In the genomic region with DNA sequence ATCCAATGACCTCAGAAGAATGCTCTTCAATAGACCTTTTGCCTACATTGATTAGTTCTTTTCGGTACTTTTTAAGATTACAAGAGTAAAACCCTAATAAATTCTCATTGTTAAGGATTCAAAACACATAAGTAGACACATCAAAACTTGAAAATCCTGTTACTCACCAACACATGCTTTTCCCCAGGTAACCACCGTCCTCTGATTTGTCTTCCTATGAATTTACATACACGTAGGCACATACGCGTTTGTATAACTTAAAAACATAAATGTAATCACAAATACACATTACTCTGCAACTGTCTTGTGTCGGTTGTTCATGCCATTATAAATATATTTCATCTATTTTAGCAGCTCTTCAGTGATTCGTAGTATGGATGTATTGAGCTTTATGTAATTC, we compare ENCODE assay signal across 8 cellular contexts. TPM values are rescaled to one million over a fixed set of nuclear protein-coding genes. Genes with fewer than 3 reads are reported as not detected.
A peak's percentile ranks its signal among the peaks of the same experiment; 100 is the strongest.
DNase-seq lines count a peak whose midpoint lies in the region; ATAC-seq and TF ChIP-seq lines count a peak whose summit lies in the region.

No MANE protein-coding gene starts in this region.

- intact Hi-C loops in MCF 10A (cut with micrococcal nuclease): loop anchor here (5.0 kb wide), 1 partner anchor 226 kb away; a partner anchor contains a TSS

- no peak for DNase-seq in AG04449 (ENCODE audit: low read depth, low spot score)
- no peak for DNase-seq in MCF 10A (ENCODE audit: unreplicated experiment)
- no peak for DNase-seq in activated CD4-positive, CD25-positive, alpha-beta regulatory T cell (lab: John Stamatoyannopoulos, UW)
- DNase-seq in SHP77 treated with DMSO at 0.1 percent for 48 hours (lab: John Stamatoyannopoulos, UW): no peak

- CTCF ChIA-PET in AG04449 (lab: Yijun Ruan, JAX) (no interaction called here), MCF 10A (lab: Yijun Ruan, JAX) (interaction anchor here (1.0 to 2.3 kb wide), 3 partner anchors 8 to 278 kb away, joined by 4 to 6 read pairs (median 4); no protein-coding TSS in a partner anchor)

- H3K9me3 ChIP-seq in HUES6 (ENCODE audit: control insufficient read depth, insufficient read depth, low read depth, low read length): peaks cover 4% of the 10 kb centered on the region; the same call in 1 of the 2 replicates
- no peaks in the 10 kb centered on the region for H3K9me3 ChIP-seq in muscle layer of duodenum (ENCODE audit: control insufficient read depth in 1 of 2, low read length in 2 of 2)

- TF ChIP-seq CTCF in AG04449 (IDR thresholded peaks at IDR 0.05; ENCODE audit: insufficient read depth, low read length, missing control alignments): no peak
- no peak for TF ChIP-seq CTCF in MCF 10A (IDR thresholded peaks at IDR 0.05; ENCODE audit: unreplicated experiment)

- H3K9me3 Mint-ChIP-seq in MCF 10A (ENCODE audit: unreplicated experiment): no peaks in the 10 kb centered on the region

- peaks cover 6% of the 10 kb centered on the region for H3K36me3 Mint-ChIP-seq in MCF 10A (ENCODE audit: insufficient read depth, unreplicated experiment)

- H3K4me3 Mint-ChIP-seq in MCF 10A (ENCODE audit: unreplicated experiment): peak overlapping the region; percentile 96

- H3K27ac ChIP-seq in HUES6 (ENCODE audit: low read depth, low read length) (no peak overlapping the region), muscle layer of duodenum (ENCODE audit: low read length) (no peak overlapping the region)

- H3K27ac Mint-ChIP-seq in MCF 10A (ENCODE audit: low read depth, unreplicated experiment): peak overlapping the region; percentile 96

- POLR2A ChIA-PET in AG04449 (lab: Yijun Ruan, JAX): interaction anchor here (1.3 to 2.5 kb wide), 2 partner anchors 23 to 29 kb away, joined by 4 to 14 read pairs; a partner anchor contains a TSS
- POLR2A ChIA-PET in MCF 10A (lab: Yijun Ruan, JAX): interaction anchor here (0.8 to 6.8 kb wide), 21 partner anchors 9 to 1141 kb away, joined by 3 to 94 read pairs (median 9); a partner anchor contains a TSS

- peak overlapping the region; percentile 99; the same call in 1 of the 2 replicates for H3K4me3 ChIP-seq in AG04449 (ENCODE audit: low read depth, low read length)
- H3K4me3 ChIP-seq in HUES6 (ENCODE audit: low read depth, low read length): peak overlapping the region; percentile 95
- H3K4me3 ChIP-seq in muscle layer of duodenum (ENCODE audit: low read depth in 1 of 2, low read length in 2 of 2): peak overlapping the region; percentile 81 to 98

- BruUV-seq in MCF 10A (replicated peaks; lab: Mats Ljungman, UMichigan): no TSS peak

- H3K4me1 Mint-ChIP-seq in MCF 10A (ENCODE audit: insufficient read depth, unreplicated experiment): peaks cover 20% of the 10 kb centered on the region

- H3K27me3 ChIP-seq in HUES6 (ENCODE audit: control insufficient read depth, insufficient read depth, low read length) (no peaks in the 10 kb centered on the region), muscle layer of duodenum (ENCODE audit: low read depth, low read length) (no peaks in the 10 kb centered on the region)

- no peak overlapping the region for H3K9ac ChIP-seq in HUES6 (ENCODE audit: low read length)

- H3K4me1 ChIP-seq in HUES6 (ENCODE audit: control insufficient read depth, insufficient read depth, low read length) (peaks cover 19% of the 10 kb centered on the region), muscle layer of duodenum (ENCODE audit: control insufficient read depth in 1 of 2, insufficient read depth in 2 of 2, low read length in 2 of 2) (peaks cover 5 to 18% of the 10 kb centered on the region in 2 donors)

- peaks cover 4% of the 10 kb centered on the region; the same call in 1 of the 2 replicates for H3K36me3 ChIP-seq in HUES6 (ENCODE audit: control insufficient read depth, insufficient read depth, low read length)
- H3K36me3 ChIP-seq in muscle layer of duodenum (ENCODE audit: control insufficient read depth in 1 of 2, insufficient read depth in 2 of 2, low read length in 2 of 2): peaks cover 0 to 7% of the 10 kb centered on the region in 2 donors

- ATAC-seq in GM21737 (IDR thresholded peaks at IDR 0.05; ENCODE audit: unreplicated experiment) (no peak), GM19351 (IDR thresholded peaks at IDR 0.05; ENCODE audit: unreplicated experiment) (no peak)

- H3K27me3 Mint-ChIP-seq in MCF 10A (ENCODE audit: insufficient read depth, unreplicated experiment): no peaks in the 10 kb centered on the region

RNA-seq across cellular contexts. Expression of a gene that starts 0.9 kb away (rescaled TPM):
- 44.5 and 47.6 TPM in 2 replicates for total RNA-seq in MCF 10A (2022)

RNA-seq across cellular contexts. Expression of a gene that starts 22.4 kb away (rescaled TPM):
- 165 TPM in 2 replicates for total RNA-seq in MCF 10A (2022)
